ENCODE assay signal across 9 cellular contexts in genomic region chr3:192188218-192188835, GRCh38.
DNase-seq lines count a peak whose midpoint lies in the region; TF ChIP-seq lines count a peak whose summit lies in the region.
"Had no signal": no experiment of that assay in that cellular context is flagged by ENCODE, and none has a peak within 500 bp of the region (broad histone marks: within the 10 kb centered on the region; RNA-seq: fewer than 3 reads in every experiment).

No MANE protein-coding gene starts in this region.

- CTCF ChIA-PET in HEK293T (lab: Yijun Ruan, JAX), result interaction anchor here (0.5 to 1.4 kb wide), 4 partner anchors 14 to 1089 kb away, joined by 3 to 5 read pairs (median 4); no protein-coding TSS in a partner anchor

- DNase-seq in activated effector memory CD4-positive, alpha-beta T cell treated with anti-CD3 and anti-CD28 coated beads, Interleukin-2, amount 50 U/mL, for 16 hours, result peak; percentile 67
- DNase-seq in activated effector memory CD4-positive, alpha-beta T cell treated with Interleukin-2 at 50 U/mL for 16 hours, result no peak
- DNase-seq in HEK293T (ENCODE audit: extremely low spot score) (peak; percentile 34), SKM-1 treated with dmso at 0.1 percent for 144 hours (lab: John Stamatoyannopoulos, UW; ENCODE audit: unreplicated experiment) (peak; percentile 38), dorsolateral prefrontal cortex (peak in 3 of 10 donors; percentile 7 to 35 (median 13)), activated gamma-delta T cell (lab: John Stamatoyannopoulos, UW) (no peak)

- H3K9me3 Mint-ChIP-seq in nephron, result peaks cover 2% of the 10 kb centered on the region

- TF ChIP-seq CTCF in LNCAP (IDR thresholded peaks at IDR 0.05) (peak; percentile 84), dorsolateral prefrontal cortex (IDR thresholded peaks at IDR 0.05 in 54 of 56, conservative IDR thresholded peaks at IDR 0.05 in 2 of 56; ENCODE audit: low read depth in 1 of 56, partially characterized antibody in 56 of 56) (peak; percentile 14 to 72 (median 52)), nephron (IDR thresholded peaks at IDR 0.05; ENCODE audit: unreplicated experiment in 3 of 3) (peak; percentile 30 to 56 (median 38))

- no peak overlapping the region for H3K27ac Mint-ChIP-seq in nephron

- no peak overlapping the region for H3K27ac ChIP-seq in dorsolateral prefrontal cortex
- H3K27ac ChIP-seq: thoracic aorta had no signal

- H3K27me3 ChIP-seq in dorsolateral prefrontal cortex, result no peaks in the 10 kb centered on the region

- H3K4me3 Mint-ChIP-seq in nephron, result no peak overlapping the region

- H3K4me1 Mint-ChIP-seq in nephron, result no peaks in the 10 kb centered on the region

- no peaks in the 10 kb centered on the region for H3K27me3 Mint-ChIP-seq in nephron (ENCODE audit: low read depth)

- intact Hi-C loops in dorsolateral prefrontal cortex (cut with DNase I), result loop anchor here in 1 of 2 donors (5.0 kb wide), 1 partner anchor 254 kb away; no protein-coding TSS in a partner anchor

- no peaks in the 10 kb centered on the region for H3K36me3 Mint-ChIP-seq in nephron (ENCODE audit: low read depth)

- POLR2A ChIA-PET in HEK293T (lab: Yijun Ruan, JAX), result no interaction called here

- no peak overlapping the region for H3K4me3 ChIP-seq in dorsolateral prefrontal cortex
- H3K4me3 ChIP-seq: thoracic aorta had no signal

TF ChIP-seq in HEK293T, 16 proteins besides CTCF, POLR2A, EP300 and RAD21:
- TF ChIP-seq L3MBTL2 (conservative IDR thresholded peaks at IDR 0.05), result 0 out of 2 replicates have a peak, but pooled peaks have one; percentile 23
- TF ChIP-seq SUZ12 (IDR thresholded peaks at IDR 0.05), result no peak
TF ChIP-seq in HEK293T: peak in this region for 1.

Comparison
In these comparisons a context has a peak if more than half of its experiments do, and no peak if none do; other contexts are left out.
1. DNase-seq: peak in activated effector memory CD4-positive, alpha-beta T cell treated with anti-CD3 and anti-CD28 coated beads, Interleukin-2, amount 50 U/mL, for 16 hours (single experiment), HEK293T (single experiment) and SKM-1 treated with dmso at 0.1 percent for 144 hours (single experiment); none in activated effector memory CD4-positive, alpha-beta T cell treated with Interleukin-2 at 50 U/mL for 16 hours (single experiment) and activated gamma-delta T cell (single experiment).
2. Peak in every context shown above with its lines, with median percentiles within 50 percentile points of each other: CTCF ChIP-seq.